Comparison of ENCODE assay signal across 18 cellular contexts in genomic region chr3:45154641-45155147, GRCh38. TPM values are rescaled to one million over a fixed set of nuclear protein-coding genes. Genes with fewer than 3 reads are reported as not detected.
A peak's percentile ranks its signal among the peaks of the same experiment; 100 is the strongest.
DNase-seq lines count a peak whose midpoint lies in the region; ATAC-seq and TF ChIP-seq lines count a peak whose summit lies in the region.
"Had no signal": no experiment of that assay in that cellular context is flagged by ENCODE, and none has a peak within 500 bp of the region (broad histone marks: within the 10 kb centered on the region; RNA-seq: fewer than 3 reads in every experiment).

No MANE protein-coding gene starts in this region.

- H3K4me3 ChIP-seq in ACC112 (ENCODE audit: low read depth, low read length) (no peak overlapping the region), Karpas-422 (ENCODE audit: low read length) (no peak overlapping the region), psoas muscle (no peak overlapping the region)
- H3K4me3 ChIP-seq: ascending aorta, lung, thyroid gland had no signal

- no peaks in the 10 kb centered on the region for H3K9me2 ChIP-seq in Karpas-422 (replicated peaks; ENCODE audit: insufficient read depth, low read length)

- peaks cover 5% of the 10 kb centered on the region for H3K9me3 Mint-ChIP-seq in activated T-helper 17 cell treated with anti-CD3 and anti-CD28 coated beads, Interleukin-2, amount 50 U/mL, for 72 hours
- peaks cover 9% of the 10 kb centered on the region for H3K9me3 Mint-ChIP-seq in activated CD8-positive, alpha-beta T cell treated with anti-CD3 and anti-CD28 coated beads for 36 hours

- no peaks in the 10 kb centered on the region for H3K27me3 Mint-ChIP-seq in activated T-helper 17 cell treated with anti-CD3 and anti-CD28 coated beads, Interleukin-2, amount 50 U/mL, for 72 hours
- peaks cover 5% of the 10 kb centered on the region for H3K27me3 Mint-ChIP-seq in activated CD8-positive, alpha-beta T cell treated with anti-CD3 and anti-CD28 coated beads for 36 hours

- POLR2A ChIA-PET in activated CD8-positive, alpha-beta T cell treated with anti-CD3 and anti-CD28 coated beads for 36 hours (lab: Charles Lee) = no interaction called here

- H3K36me3 Mint-ChIP-seq in activated T-helper 17 cell treated with anti-CD3 and anti-CD28 coated beads, Interleukin-2, amount 50 U/mL, for 72 hours (ENCODE audit: low read depth) = no peaks in the 10 kb centered on the region
- H3K36me3 Mint-ChIP-seq in activated CD8-positive, alpha-beta T cell treated with anti-CD3 and anti-CD28 coated beads for 36 hours (ENCODE audit: low read depth) = no peaks in the 10 kb centered on the region

- DNase-seq in Karpas-422 (peak; percentile 35), fibroblast of peridontal ligament (ENCODE audit: extremely low read depth) (peak; percentile 36), psoas muscle (no peak), SIG-M5 treated with dmso at 0.1 percent for 504 hours (lab: John Stamatoyannopoulos, UW; ENCODE audit: unreplicated experiment) (no peak)
- DNase-seq in activated CD8-positive, alpha-beta T cell treated with anti-CD3 and anti-CD28 coated beads for 36 hours = no peak
- DNase-seq: activated CD8-positive, alpha-beta T cell treated with anti-CD3 and anti-CD28 coated beads, Interleukin-2, amount 10 ng/mL, durations not matched to agents 7 days and 5 days; COR-L47; dermis blood vessel endothelial cell; nephron progenitor cell; stimulated activated CD4-positive, alpha-beta T cell treated with anti-CD3 and anti-CD28 coated beads, Interleukin-4, amount 100 ng/mL, for 1 hour; thyroid gland had no signal

- H3K27ac Mint-ChIP-seq in activated T-helper 17 cell treated with anti-CD3 and anti-CD28 coated beads, Interleukin-2, amount 50 U/mL, for 72 hours = no peak overlapping the region
- no peak overlapping the region for H3K27ac Mint-ChIP-seq in activated CD8-positive, alpha-beta T cell treated with anti-CD3 and anti-CD28 coated beads for 36 hours
- H3K27ac Mint-ChIP-seq: activated CD8-positive, alpha-beta T cell treated with anti-CD3 and anti-CD28 coated beads, Interleukin-2, amount 10 ng/mL, durations not matched to agents 7 days and 5 days; activated T-helper 2 cell treated with anti-CD3 and anti-CD28 coated beads, Interferon-gamma antibody, Interleukin-2, Interleukin-4, amounts not matched to agents 10 μg/mL and 5 μg/mL and 100 μg/mL, durations not matched to agents 14 hours and 24 hours and 36 hours; nephron progenitor cell had no signal

- H4K20me1 ChIP-seq in Karpas-422 (ENCODE audit: insufficient read depth, low read depth, low read length) = no peaks in the 10 kb centered on the region

- H3K4me1 ChIP-seq in ACC112 (ENCODE audit: control insufficient read depth, insufficient read depth, low read length, unreplicated experiment) = peaks cover 14% of the 10 kb centered on the region
- peaks cover 16% of the 10 kb centered on the region for H3K4me1 ChIP-seq in Karpas-422 (ENCODE audit: low read length)
- no peaks in the 10 kb centered on the region for H3K4me1 ChIP-seq in psoas muscle
- H3K4me1 ChIP-seq: ascending aorta, thyroid gland had no signal

- WGBS in psoas muscle, 3 donors = 78 to 84% (median 82%) methylated on average over 6 of the region's 6 CpGs

- H3K27me3 ChIP-seq in ACC112 (ENCODE audit: insufficient read depth, low read length) (no peaks in the 10 kb centered on the region), Karpas-422 (ENCODE audit: low read length) (no peaks in the 10 kb centered on the region), psoas muscle (ENCODE audit: insufficient read depth in 3 of 3, low read length in 2 of 3) (no peaks in the 10 kb centered on the region)
- H3K27me3 ChIP-seq: ascending aorta, thyroid gland had no signal

- H3K79me2 ChIP-seq in ACC112 (ENCODE audit: control insufficient read depth, insufficient read depth, low read length, unreplicated experiment) (no peaks in the 10 kb centered on the region), Karpas-422 (ENCODE audit: low read length) (no peaks in the 10 kb centered on the region)

- peak; percentile 28 for ATAC-seq in activated T-helper 17 cell treated with anti-CD3 and anti-CD28 coated beads, Interleukin-2, amount 50 U/mL, for 72 hours (replicated peaks)
- ATAC-seq in activated CD8-positive, alpha-beta T cell treated with anti-CD3 and anti-CD28 coated beads for 36 hours = no peak
- ATAC-seq in psoas muscle = no peak
- ATAC-seq in GM21723 (IDR thresholded peaks at IDR 0.05; ENCODE audit: unreplicated experiment) = no peak
- ATAC-seq: activated CD8-positive, alpha-beta T cell treated with anti-CD3 and anti-CD28 coated beads, Interleukin-2, amount 10 ng/mL, durations not matched to agents 7 days and 5 days; sciatic nerve had no signal

- TF ChIP-seq CTCF in activated CD8-positive, alpha-beta T cell treated with anti-CD3 and anti-CD28 coated beads for 36 hours (IDR thresholded peaks at IDR 0.05) = no peak
- no peak for TF ChIP-seq CTCF in psoas muscle (IDR thresholded peaks at IDR 0.05)

- CTCF ChIA-PET in activated CD8-positive, alpha-beta T cell treated with anti-CD3 and anti-CD28 coated beads for 36 hours (lab: Charles Lee) = interaction anchor here (1.0 kb wide), 1 partner anchor 55 kb away, joined by 3 read pairs; no protein-coding TSS in a partner anchor

- H3K4me1 Mint-ChIP-seq in activated T-helper 17 cell treated with anti-CD3 and anti-CD28 coated beads, Interleukin-2, amount 50 U/mL, for 72 hours = no peaks in the 10 kb centered on the region
- H3K4me1 Mint-ChIP-seq in activated CD8-positive, alpha-beta T cell treated with anti-CD3 and anti-CD28 coated beads for 36 hours (ENCODE audit: low read depth) = no peaks in the 10 kb centered on the region
- H3K4me1 Mint-ChIP-seq: nephron progenitor cell had no signal

- H3K36me3 ChIP-seq in ACC112 (ENCODE audit: insufficient read depth, low read length) (no peaks in the 10 kb centered on the region), Karpas-422 (ENCODE audit: insufficient read depth, low read length) (no peaks in the 10 kb centered on the region), psoas muscle (ENCODE audit: insufficient read depth in 1 of 2, low read depth in 1 of 2) (no peaks in the 10 kb centered on the region)
- H3K36me3 ChIP-seq: ascending aorta, thyroid gland had no signal

- intact Hi-C loops in activated CD8-positive, alpha-beta T cell treated with anti-CD3 and anti-CD28 coated beads for 36 hours (cut with micrococcal nuclease) = no loop called here
- intact Hi-C loops in psoas muscle (cut with DNase I) = no loop called here

- H2AFZ ChIP-seq in ACC112 (ENCODE audit: low read length, unreplicated experiment) = no peak overlapping the region
- no peak overlapping the region for H2AFZ ChIP-seq in Karpas-422 (ENCODE audit: low read length)

- H3K4me3 Mint-ChIP-seq in activated T-helper 17 cell treated with anti-CD3 and anti-CD28 coated beads, Interleukin-2, amount 50 U/mL, for 72 hours = no peak overlapping the region
- H3K4me3 Mint-ChIP-seq in activated CD8-positive, alpha-beta T cell treated with anti-CD3 and anti-CD28 coated beads for 36 hours = no peak overlapping the region
- H3K4me3 Mint-ChIP-seq: activated CD8-positive, alpha-beta T cell treated with anti-CD3 and anti-CD28 coated beads, Interleukin-2, amount 10 ng/mL, durations not matched to agents 7 days and 5 days; nephron progenitor cell had no signal

- H3K27ac ChIP-seq in ACC112 (ENCODE audit: low read depth, low read length) (peak overlapping the region; percentile 40), Karpas-422 (ENCODE audit: low read length) (no peak overlapping the region), psoas muscle (no peak overlapping the region)
- H3K27ac ChIP-seq: ascending aorta, thyroid gland had no signal

- H3K9ac ChIP-seq in Karpas-422 (ENCODE audit: low read length) = no peak overlapping the region

- H3K4me2 ChIP-seq in Karpas-422 (ENCODE audit: low read depth, low read length, poor library complexity, severe bottlenecking) = no peak overlapping the region

- H3K9me3 ChIP-seq in Karpas-422 (ENCODE audit: low read length) (no peaks in the 10 kb centered on the region), psoas muscle (no peaks in the 10 kb centered on the region)
- H3K9me3 ChIP-seq: thyroid gland had no signal

RNA-seq across cellular contexts. Expression of gene CDCP1, which starts 8.5 kb away (rescaled TPM):
- total RNA-seq in Karpas-422 (2014; rRNA removed; shearing (Covaris generic); ENCODE audit: low replicate concordance) = not detected in 2 replicates
- under 1 TPM; 0.17 to 0.53 TPM for total RNA-seq in activated T-helper 17 cell treated with anti-CD3 and anti-CD28 coated beads, Interleukin-2, amount 50 U/mL, for 72 hours
- total RNA-seq in activated CD8-positive, alpha-beta T cell treated with anti-CD3 and anti-CD28 coated beads for 36 hours = under 1 TPM; 0.32 to 0.36 TPM
- 1 to 10 TPM in 1 of 4 donors, under 1 TPM in 3; 0.24 to 1.4 (median 0.37) TPM for total RNA-seq in psoas muscle
- polyA plus RNA-seq in psoas muscle = under 1 TPM; 0.01 to 0.65 (median 0.21) TPM

Comparison
In these comparisons a context has a peak if more than half of its experiments do, and no peak if none do; other contexts are left out.
1. DNase-seq: peak in Karpas-422 (single experiment) and fibroblast of peridontal ligament (single experiment); none in activated CD8-positive, alpha-beta T cell treated with anti-CD3 and anti-CD28 coated beads for 36 hours (single experiment), psoas muscle (0 of 2) and SIG-M5 treated with dmso at 0.1 percent for 504 hours (single experiment).